In genomic region chr6:10460096-10460495, GRCh38 we compare ENCODE assay signal across 13 cellular contexts. TPM values are rescaled to one million over a fixed set of nuclear protein-coding genes. Genes with fewer than 3 reads are reported as not detected.
DNase-seq lines count a peak whose midpoint lies in the region; ATAC-seq and TF ChIP-seq lines count a peak whose summit lies in the region.
"Had no signal": no experiment of that assay in that cellular context is flagged by ENCODE, and none has a peak within 500 bp of the region (broad histone marks: within the 10 kb centered on the region; RNA-seq: fewer than 3 reads in every experiment).

No MANE protein-coding gene starts in this region.

- CTCF ChIA-PET in activated CD8-positive, alpha-beta memory T cell treated with anti-CD3 and anti-CD28 coated beads, Interleukin-2, amount 10 ng/mL, durations not matched to agents 7 days and 5 days (lab: Charles Lee): no interaction called here

- intact Hi-C loops in esophagus squamous epithelium (cut with DNase I): no loop called here

- no peaks in the 10 kb centered on the region for H3K9me3 ChIP-seq in esophagus squamous epithelium
- H3K9me3 ChIP-seq: tibial artery had no signal

- TF ChIP-seq CTCF in GM20000 (IDR thresholded peaks at IDR 0.05; ENCODE audit: extremely low read depth, missing control alignments) (no peak), NB4 (IDR thresholded peaks at IDR 0.05; ENCODE audit: low read depth, low read length) (no peak), esophagus squamous epithelium (IDR thresholded peaks at IDR 0.05) (no peak)

- TF ChIP-seq POLR2A in GM18505 (IDR thresholded peaks at IDR 0.05; ENCODE audit: borderline replicate concordance, extremely low read depth, insufficient read depth, insufficient read length): no peak
- no peak for TF ChIP-seq POLR2A in NB4 (IDR thresholded peaks at IDR 0.05; ENCODE audit: extremely low read depth, insufficient read length)
- TF ChIP-seq POLR2A in esophagus squamous epithelium (IDR thresholded peaks at IDR 0.05): no peak

- no peaks in the 10 kb centered on the region for H3K36me3 Mint-ChIP-seq in activated CD8-positive, alpha-beta memory T cell treated with anti-CD3 and anti-CD28 coated beads, Interleukin-2, amount 10 ng/mL, durations not matched to agents 7 days and 5 days
- H3K36me3 Mint-ChIP-seq in activated T-cell treated with anti-CD3 and anti-CD28 coated beads, Interleukin-2, amount 50 U/mL, for 24 hours (ENCODE audit: low read depth): no peaks in the 10 kb centered on the region

- H3K4me1 ChIP-seq in esophagus squamous epithelium: no peaks in the 10 kb centered on the region
- H3K4me1 ChIP-seq: parathyroid adenoma, tibial artery had no signal

- H3K9me3 Mint-ChIP-seq in activated CD8-positive, alpha-beta memory T cell treated with anti-CD3 and anti-CD28 coated beads, Interleukin-2, amount 10 ng/mL, durations not matched to agents 7 days and 5 days (ENCODE audit: low read depth): no peaks in the 10 kb centered on the region
- no peaks in the 10 kb centered on the region for H3K9me3 Mint-ChIP-seq in activated T-cell treated with anti-CD3 and anti-CD28 coated beads, Interleukin-2, amount 50 U/mL, for 24 hours
- H3K9me3 Mint-ChIP-seq: activated T-cell treated with anti-CD3 and anti-CD28 coated beads, Interleukin-2, amount 50 U/mL, for 72 hours; T-helper 2 cell treated with Interferon-gamma antibody and Interleukin-4, amounts not matched to agents 5 μg/mL and 100 μg/mL, for 36 hours had no signal

- no peak overlapping the region for H3K27ac ChIP-seq in esophagus squamous epithelium
- H3K27ac ChIP-seq: cardiac muscle cell, parathyroid adenoma, tibial artery had no signal

- H3K27me3 Mint-ChIP-seq in activated CD8-positive, alpha-beta memory T cell treated with anti-CD3 and anti-CD28 coated beads, Interleukin-2, amount 10 ng/mL, durations not matched to agents 7 days and 5 days: peaks cover 8% of the 10 kb centered on the region
- peaks cover 29% of the 10 kb centered on the region for H3K27me3 Mint-ChIP-seq in activated T-cell treated with anti-CD3 and anti-CD28 coated beads, Interleukin-2, amount 50 U/mL, for 24 hours

- peak; percentile 97 for ATAC-seq in GM18505 (IDR thresholded peaks at IDR 0.05; ENCODE audit: unreplicated experiment)
- peak; percentile 94 for ATAC-seq in HG02981 (IDR thresholded peaks at IDR 0.05; ENCODE audit: unreplicated experiment)
- no peak for ATAC-seq in activated CD8-positive, alpha-beta memory T cell treated with anti-CD3 and anti-CD28 coated beads, Interleukin-2, amount 10 ng/mL, durations not matched to agents 7 days and 5 days
- ATAC-seq: activated T-cell treated with anti-CD3 and anti-CD28 coated beads, Interleukin-2, amount 50 U/mL, for 72 hours had no signal

- H3K4me3 Mint-ChIP-seq in activated CD8-positive, alpha-beta memory T cell treated with anti-CD3 and anti-CD28 coated beads, Interleukin-2, amount 10 ng/mL, durations not matched to agents 7 days and 5 days: no peak overlapping the region
- no peak overlapping the region for H3K4me3 Mint-ChIP-seq in activated T-cell treated with anti-CD3 and anti-CD28 coated beads, Interleukin-2, amount 50 U/mL, for 24 hours
- H3K4me3 Mint-ChIP-seq: activated T-cell treated with anti-CD3 and anti-CD28 coated beads, Interleukin-2, amount 50 U/mL, for 72 hours; T-helper 2 cell treated with Interferon-gamma antibody and Interleukin-4, amounts not matched to agents 5 μg/mL and 100 μg/mL, for 36 hours had no signal

- DNase-seq in GM20000 (ENCODE audit: low spot score) (peak; percentile 76), NB4 (ENCODE audit: low read depth) (peak; percentile 23), SIG-M5 treated with dmso at 0.1 percent for 504 hours (lab: John Stamatoyannopoulos, UW; ENCODE audit: unreplicated experiment) (no peak), esophagus squamous epithelium (lab: John Stamatoyannopoulos, UW) (no peak)
- no peak for DNase-seq in activated CD8-positive, alpha-beta memory T cell treated with anti-CD3 and anti-CD28 coated beads, Interleukin-2, amount 10 ng/mL, durations not matched to agents 7 days and 5 days
- DNase-seq in activated T-cell treated with anti-CD3 and anti-CD28 coated beads, Interleukin-2, amount 50 U/mL, for 24 hours: no peak
- DNase-seq: activated T-cell treated with anti-CD3 and anti-CD28 coated beads, Interleukin-2, amount 50 U/mL, for 72 hours; tibial artery had no signal

- H3K4me1 Mint-ChIP-seq in activated CD8-positive, alpha-beta memory T cell treated with anti-CD3 and anti-CD28 coated beads, Interleukin-2, amount 10 ng/mL, durations not matched to agents 7 days and 5 days: no peaks in the 10 kb centered on the region
- H3K4me1 Mint-ChIP-seq in activated T-cell treated with anti-CD3 and anti-CD28 coated beads, Interleukin-2, amount 50 U/mL, for 24 hours (ENCODE audit: low read depth): no peaks in the 10 kb centered on the region

- no peaks in the 10 kb centered on the region for H3K27me3 ChIP-seq in esophagus squamous epithelium
- H3K27me3 ChIP-seq: cardiac muscle cell, tibial artery had no signal

- no peak overlapping the region for H3K4me3 ChIP-seq in NB4 (ENCODE audit: low read depth, low read length)
- no peak overlapping the region for H3K4me3 ChIP-seq in esophagus squamous epithelium
- H3K4me3 ChIP-seq: cardiac muscle cell, tibial artery had no signal

- H3K27ac Mint-ChIP-seq in activated CD8-positive, alpha-beta memory T cell treated with anti-CD3 and anti-CD28 coated beads, Interleukin-2, amount 10 ng/mL, durations not matched to agents 7 days and 5 days: no peak overlapping the region
- no peak overlapping the region for H3K27ac Mint-ChIP-seq in activated T-cell treated with anti-CD3 and anti-CD28 coated beads, Interleukin-2, amount 50 U/mL, for 24 hours
- H3K27ac Mint-ChIP-seq: activated T-cell treated with anti-CD3 and anti-CD28 coated beads, Interleukin-2, amount 50 U/mL, for 72 hours; T-helper 2 cell treated with Interferon-gamma antibody and Interleukin-4, amounts not matched to agents 5 μg/mL and 100 μg/mL, for 36 hours had no signal

- no peaks in the 10 kb centered on the region for H3K36me3 ChIP-seq in esophagus squamous epithelium
- H3K36me3 ChIP-seq: cardiac muscle cell, tibial artery had no signal

- WGBS in esophagus squamous epithelium, 2 donors: 56 to 68% methylated on average over 5 of the region's 5 CpGs

RNA-seq across cellular contexts. Expression of gene TFAP2A, which starts 45.2 kb away (rescaled TPM):
- total RNA-seq in activated CD8-positive, alpha-beta memory T cell treated with anti-CD3 and anti-CD28 coated beads, Interleukin-2, amount 10 ng/mL, durations not matched to agents 7 days and 5 days: under 1 TPM; 0.18 to 0.21 TPM
- 10 to 100 TPM; 11.6 to 39.1 (median 29.9) TPM for total RNA-seq in esophagus squamous epithelium
- total RNA-seq: cardiac muscle cell had no signal

Comparison
In these comparisons a context has a peak if more than half of its experiments do, and no peak if none do; other contexts are left out.
1. DNase-seq: peak in GM20000 (single experiment) and NB4 (single experiment); none in activated CD8-positive, alpha-beta memory T cell treated with anti-CD3 and anti-CD28 coated beads, Interleukin-2, amount 10 ng/mL, durations not matched to agents 7 days and 5 days (single experiment), SIG-M5 treated with dmso at 0.1 percent for 504 hours (single experiment), esophagus squamous epithelium (single experiment) and activated T-cell treated with anti-CD3 and anti-CD28 coated beads, Interleukin-2, amount 50 U/mL, for 24 hours (single experiment).
2. RNA of gene TFAP2A, which starts 45.2 kb away (total RNA-seq): 11.6 to 39.1 TPM in esophagus squamous epithelium; 0.18 to 0.21 TPM in activated CD8-positive, alpha-beta memory T cell treated with anti-CD3 and anti-CD28 coated beads, Interleukin-2, amount 10 ng/mL, durations not matched to agents 7 days and 5 days; every median in the first group is over 10 times any median in the second.